Comparison of ENCODE assay signal across 14 cellular contexts in genomic region chr4:152515678-152516077, GRCh38. TPM values are rescaled to one million over a fixed set of nuclear protein-coding genes. Genes with fewer than 3 reads are reported as not detected.
DNase-seq lines count a peak whose midpoint lies in the region; ATAC-seq, FAIRE-seq and TF ChIP-seq lines count a peak whose summit lies in the region.
"Had no signal": no experiment of that assay in that cellular context is flagged by ENCODE, and none has a peak within 500 bp of the region (broad histone marks: within the 10 kb centered on the region; RNA-seq: fewer than 3 reads in every experiment).

No MANE protein-coding gene starts in this region.

- intact Hi-C loops in mammary epithelial cell (cut with micrococcal nuclease) = no loop called here
- intact Hi-C loops in lower lobe of right lung (cut with DNase I) = no loop called here

- H3K4me1 ChIP-seq in mammary epithelial cell (ENCODE audit: insufficient read depth, low read length) = peaks cover 22% of the 10 kb centered on the region
- peaks cover 8% of the 10 kb centered on the region for H3K4me1 ChIP-seq in lower lobe of right lung
- H3K4me1 ChIP-seq: right atrium auricular region, SJCRH30 had no signal

- H3K27me3 ChIP-seq in mammary epithelial cell (ENCODE audit: insufficient read depth, low read length) (no peaks in the 10 kb centered on the region), lower lobe of right lung (ENCODE audit: low read depth) (no peaks in the 10 kb centered on the region)
- H3K27me3 ChIP-seq: right atrium auricular region, SJCRH30 had no signal

- peak; percentile 25 for DNase-seq in AG09309 (ENCODE audit: low read depth)
- DNase-seq in HTR-8/SVneo (ENCODE audit: insufficient read length, low spot score) = peak; percentile 42
- DNase-seq in mammary epithelial cell = peak; percentile 55
- DNase-seq in iris pigment epithelial cell (ENCODE audit: low read depth) = peak; percentile 70
- DNase-seq in SW480 (ENCODE audit: low spot score) = no peak
- DNase-seq in lower lobe of right lung = no peak
- DNase-seq in D721Med (ENCODE audit: insufficient read length, low spot score) = no peak
- DNase-seq: activated CD4-positive, CD25-positive, alpha-beta regulatory T cell; CD4-positive, alpha-beta memory T cell; naive B cell; NCI-H1105 treated with DMSO at 0.1 percent for 48 hours had no signal

- CTCF ChIA-PET in mammary epithelial cell (lab: Charles Lee; ENCODE audit: low non-redundant PET) = no interaction called here

- dilution Hi-C loops in mammary epithelial cell (cut with HindIII; ENCODE audit: low sequenced_read_pairs) = no loop called here

- in situ Hi-C loops in mammary epithelial cell (cut with MboI; ENCODE audit: low sequenced_read_pairs in 2 of 2) = no loop called here

- H3K4me3 ChIP-seq in AG09309 (ENCODE audit: control insufficient read depth, low read depth, low read length) (no peak overlapping the region), mammary epithelial cell (replicated peaks in 1 of 3; ENCODE audit: insufficient read depth in 1 of 3, low read depth in 2 of 3, low read length in 3 of 3) (no peak overlapping the region), lower lobe of right lung (no peak overlapping the region)
- H3K4me3 ChIP-seq: right atrium auricular region, SJCRH30 had no signal

- H2AFZ ChIP-seq in mammary epithelial cell (ENCODE audit: low read depth, low read length) = no peak overlapping the region

- FAIRE-seq in HTR-8/SVneo (lab: Jason Lieb, UNC) (no peak), D721Med (lab: Jason Lieb, UNC) (no peak)

- no TSS peak for BruUV-seq in mammary epithelial cell (replicated peaks; lab: Mats Ljungman, UMichigan)

- no peaks in the 10 kb centered on the region for H4K20me1 ChIP-seq in mammary epithelial cell (ENCODE audit: insufficient read depth, low read length)

- peaks cover 83% of the 10 kb centered on the region for H3K79me2 ChIP-seq in mammary epithelial cell (ENCODE audit: insufficient read depth, low read length)

- ATAC-seq in GM18520 (IDR thresholded peaks at IDR 0.05; ENCODE audit: unreplicated experiment) = no peak
- ATAC-seq in lower lobe of right lung = no peak

- H3K9ac ChIP-seq in mammary epithelial cell (ENCODE audit: insufficient read depth, low read length) = no peak overlapping the region

- H3K27ac ChIP-seq in mammary epithelial cell (ENCODE audit: insufficient read depth, low read depth, low read length) (peak overlapping the region; percentile 23), lower lobe of right lung (no peak overlapping the region)
- H3K27ac ChIP-seq: right atrium auricular region, SJCRH30 had no signal

- H3K9me3 ChIP-seq in mammary epithelial cell (replicated peaks; ENCODE audit: insufficient read depth, low read length) (no peaks in the 10 kb centered on the region), lower lobe of right lung (no peaks in the 10 kb centered on the region)
- H3K9me3 ChIP-seq: right atrium auricular region, SJCRH30 had no signal

- TF ChIP-seq CTCF in AG09309 (IDR thresholded peaks at IDR 0.05; ENCODE audit: control insufficient read depth, insufficient read depth, low read depth, low read length, missing control alignments) (no peak), mammary epithelial cell (conservative IDR thresholded peaks at IDR 0.05 in 1 of 2, IDR thresholded peaks at IDR 0.05 in 1 of 2; ENCODE audit: extremely low read depth in 1 of 2, insufficient read depth in 1 of 2, low read depth in 1 of 2, low read length in 2 of 2) (no peak), lower lobe of right lung (IDR thresholded peaks at IDR 0.05) (no peak), D721Med (IDR thresholded peaks at IDR 0.05; ENCODE audit: insufficient read depth, missing control alignments) (no peak)

- H3K36me3 ChIP-seq in mammary epithelial cell (ENCODE audit: insufficient read depth, low read length) = no peaks in the 10 kb centered on the region
- no peaks in the 10 kb centered on the region for H3K36me3 ChIP-seq in lower lobe of right lung
- H3K36me3 ChIP-seq: right atrium auricular region, SJCRH30 had no signal

- peak overlapping the region; percentile 45 for H3K4me2 ChIP-seq in mammary epithelial cell (ENCODE audit: insufficient read depth, low read depth, low read length)

- 39% methylated on average over 2 of the region's 2 CpGs for WGBS in mammary epithelial cell (ENCODE audit: low coverage, missing lambda C conversion rate)

RNA-seq across cellular contexts. Expression of gene FBXW7, which starts 20.2 kb away (rescaled TPM):
- total RNA-seq in mammary epithelial cell (100 to 1,000 TPM in 1 of 2 donors, 10 to 100 TPM in 1; 42.7 to 109 TPM), lower lobe of right lung (39.6 TPM)
- polyA plus RNA-seq in mammary epithelial cell = 22.7 TPM
- polyA minus RNA-seq in mammary epithelial cell = 70.8 TPM

Comparison
In these comparisons a context has a peak if more than half of its experiments do, and no peak if none do; other contexts are left out.
1. DNase-seq: peak in AG09309 (single experiment), HTR-8/SVneo (single experiment), mammary epithelial cell (single experiment) and iris pigment epithelial cell (single experiment); none in SW480 (single experiment), lower lobe of right lung (single experiment) and D721Med (single experiment).